8 cellular contexts compared by ENCODE assay signal in the genomic region with DNA sequence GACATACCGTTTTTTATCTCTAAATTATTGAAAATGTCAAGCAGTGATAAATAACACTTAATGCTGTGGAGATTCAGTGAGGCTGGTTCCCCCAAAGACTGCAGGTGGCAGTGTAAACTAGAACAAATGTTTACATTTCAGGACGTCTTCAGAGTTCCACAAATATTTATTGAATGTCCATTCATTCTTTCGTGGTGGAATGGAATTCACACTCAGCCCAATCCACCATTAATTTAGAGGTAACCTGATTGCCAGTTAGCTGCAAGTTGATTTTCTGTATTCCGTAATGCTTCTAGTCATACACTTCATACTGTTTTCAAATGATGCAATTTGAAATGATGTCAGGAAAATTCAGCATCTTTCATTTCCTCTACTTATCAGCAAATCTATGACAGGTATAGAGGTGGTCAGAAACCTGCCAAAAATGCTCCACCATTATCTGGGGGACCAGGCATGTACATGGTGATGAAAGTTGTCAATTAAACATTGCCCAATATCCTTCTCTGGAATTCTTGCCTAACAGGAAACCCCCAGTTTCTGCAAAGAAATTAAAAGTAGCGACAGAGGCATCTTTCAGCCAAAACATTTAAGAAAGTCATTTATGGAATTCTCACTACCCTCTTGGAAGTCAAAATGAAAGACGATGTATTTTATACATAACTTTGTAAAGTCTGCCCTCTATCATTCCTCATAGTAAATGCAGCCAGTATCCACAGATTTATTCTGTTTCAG.
A peak's percentile ranks its signal among the peaks of the same experiment; 100 is the strongest.
DNase-seq lines count a peak whose midpoint lies in the region; ATAC-seq and TF ChIP-seq lines count a peak whose summit lies in the region.

No MANE protein-coding gene starts in this region.

- H3K9me3 Mint-ChIP-seq in endothelial cell (ENCODE audit: unreplicated experiment) = peaks cover 6% of the 10 kb centered on the region

- no peak for TF ChIP-seq CTCF in HEK293 (tag by site-specific recombination; IDR thresholded peaks at IDR 0.05)
- TF ChIP-seq CTCF in PC-9 (conservative IDR thresholded peaks at IDR 0.05) = peak; percentile 56
- peak; percentile 43 for TF ChIP-seq CTCF in endothelial cell (IDR thresholded peaks at IDR 0.05; ENCODE audit: unreplicated experiment)
- TF ChIP-seq CTCF in omental fat pad (IDR thresholded peaks at IDR 0.05) = no peak

- intact Hi-C loops in PC-9 (cut with micrococcal nuclease; ENCODE audit: unreplicated experiment) = loop anchor here (1.0 kb wide), 3 partner anchors 24 to 219 kb away; no protein-coding TSS in a partner anchor

- H3K4me3 Mint-ChIP-seq in endothelial cell (ENCODE audit: unreplicated experiment) = no peak overlapping the region

- H3K27me3 ChIP-seq in PC-9 (ENCODE audit: insufficient read depth, low read depth) = no peaks in the 10 kb centered on the region

- POLR2A ChIA-PET in HEK293 (lab: Yijun Ruan, JAX) (no interaction called here), PC-9 (lab: Charles Lee; ENCODE audit: unreplicated experiment) (no interaction called here)

- peak overlapping the region; percentile 69 for H3K4me2 ChIP-seq in PC-9

- H2AFZ ChIP-seq in PC-9 = no peak overlapping the region

- no peaks in the 10 kb centered on the region for H3K79me2 ChIP-seq in PC-9 (ENCODE audit: low read depth)

- H3K4me1 ChIP-seq in HEK293 (ENCODE audit: control insufficient read depth, insufficient read depth, low read length) = no peaks in the 10 kb centered on the region
- H3K4me1 ChIP-seq in PC-9 (replicated peaks; ENCODE audit: insufficient read depth) = peaks cover 12% of the 10 kb centered on the region; the same call in 1 of the 2 replicates

- H3K9me3 ChIP-seq in HEK293 (ENCODE audit: control insufficient read depth, insufficient read depth, low read depth, low read length) (no peaks in the 10 kb centered on the region), PC-9 (ENCODE audit: insufficient read depth, low read depth) (peaks cover 3% of the 10 kb centered on the region; the same call in 1 of the 2 replicates)

- H3K36me3 ChIP-seq in HEK293 (ENCODE audit: control insufficient read depth in 2 of 2, insufficient read depth in 1 of 2, low read length in 2 of 2) = no peaks in the 10 kb centered on the region
- H3K36me3 ChIP-seq in PC-9 (ENCODE audit: low read depth) = no peaks in the 10 kb centered on the region

- H3K9me2 ChIP-seq in PC-9 (ENCODE audit: insufficient read depth) = no peaks in the 10 kb centered on the region

- peaks cover 11% of the 10 kb centered on the region; the same call in 1 of the 2 replicates for H3F3A ChIP-seq in PC-9 (ENCODE audit: insufficient read depth, low read depth)

- CTCF ChIA-PET in HEK293 (lab: Yijun Ruan, JAX) (interaction anchor here (0.6 to 2.9 kb wide), 22 partner anchors 13 to 308 kb away, joined by 3 to 24 read pairs (median 4); no protein-coding TSS in a partner anchor), PC-9 (lab: Charles Lee) (no interaction called here)

- no peak overlapping the region for H3K27ac Mint-ChIP-seq in endothelial cell (ENCODE audit: unreplicated experiment)

- BruUV-seq in PC-9 (replicated peaks; lab: Mats Ljungman, UMichigan) = no TSS peak

- H3K4me3 ChIP-seq in HEK293 (ENCODE audit: low read depth, low read length) = no peak overlapping the region
- H3K4me3 ChIP-seq in PC-9 = peak overlapping the region; percentile 39; the same call in 1 of the 2 replicates

- no peaks in the 10 kb centered on the region for H3K27me3 Mint-ChIP-seq in endothelial cell (ENCODE audit: unreplicated experiment)

- H3K27ac ChIP-seq in HEK293 (ENCODE audit: extremely low read depth, low read depth, low read length) = no peak overlapping the region
- peak overlapping the region; percentile 42 for H3K27ac ChIP-seq in PC-9

- DNase-seq in NCI-H1417 (lab: John Stamatoyannopoulos, UW) = peak; percentile 16 to 57 (median 57)
- DNase-seq in NCI-H1417 treated with DMSO at 0.1 percent for 48 hours (lab: John Stamatoyannopoulos, UW) = no peak
- DNase-seq in PC-9 = peak; percentile 22 to 66
- no peak for DNase-seq in endothelial cell (ENCODE audit: low spot score)
- DNase-seq in omental fat pad (ENCODE audit: low spot score) = no peak
- DNase-seq in KG1 (lab: John Stamatoyannopoulos, UW) = no peak

- ATAC-seq in omental fat pad (ENCODE audit: low FRiP score) = peak; percentile 89
- ATAC-seq in GM21528 (IDR thresholded peaks at IDR 0.05; ENCODE audit: low FRiP score, unreplicated experiment) = no peak

- no peaks in the 10 kb centered on the region for H3K36me3 Mint-ChIP-seq in endothelial cell (ENCODE audit: low read depth, unreplicated experiment)

- H3K4me1 Mint-ChIP-seq in endothelial cell (ENCODE audit: unreplicated experiment) = no peaks in the 10 kb centered on the region

- H4K20me1 ChIP-seq in PC-9 (ENCODE audit: insufficient read depth) = no peaks in the 10 kb centered on the region

TF ChIP-seq in HEK293, 187 proteins besides CTCF, POLR2A, EP300 and RAD21:
- TF ChIP-seq ZNF335 (tag by site-specific recombination; conservative IDR thresholded peaks at IDR 0.05) (peak; percentile 68), ZNF670 (tag by site-specific recombination; IDR thresholded peaks at IDR 0.05; ENCODE audit: low read depth) (no peak), ZBTB21 (tag by site-specific recombination; IDR thresholded peaks at IDR 0.05) (peak; percentile 38; the same call in 1 of the 2 replicates), ZNF654 (tag by site-specific recombination; IDR thresholded peaks at IDR 0.05; ENCODE audit: low read depth) (peak; percentile 31)
- TF ChIP-seq, protein P1, sequence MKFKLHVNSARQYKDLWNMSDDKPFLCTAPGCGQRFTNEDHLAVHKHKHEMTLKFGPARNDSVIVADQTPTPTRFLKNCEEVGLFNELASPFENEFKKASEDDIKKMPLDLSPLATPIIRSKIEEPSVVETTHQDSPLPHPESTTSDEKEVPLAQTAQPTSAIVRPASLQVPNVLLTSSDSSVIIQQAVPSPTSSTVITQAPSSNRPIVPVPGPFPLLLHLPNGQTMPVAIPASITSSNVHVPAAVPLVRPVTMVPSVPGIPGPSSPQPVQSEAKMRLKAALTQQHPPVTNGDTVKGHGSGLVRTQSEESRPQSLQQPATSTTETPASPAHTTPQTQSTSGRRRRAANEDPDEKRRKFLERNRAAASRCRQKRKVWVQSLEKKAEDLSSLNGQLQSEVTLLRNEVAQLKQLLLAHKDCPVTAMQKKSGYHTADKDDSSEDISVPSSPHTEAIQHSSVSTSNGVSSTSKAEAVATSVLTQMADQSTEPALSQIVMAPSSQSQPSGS (tag by site-specific recombination; IDR thresholded peaks at IDR 0.05; ENCODE audit: low read depth) = 0 out of 2 replicates have a peak, but pooled peaks have one; percentile 11

Comparison
In these comparisons a context has a peak if more than half of its experiments do, and no peak if none do; other contexts are left out.
1. DNase-seq: peak in NCI-H1417 (3 of 3) and PC-9 (2 of 2); none in NCI-H1417 treated with DMSO at 0.1 percent for 48 hours (single experiment), endothelial cell (single experiment), omental fat pad (single experiment) and KG1 (single experiment).
2. CTCF ChIP-seq: peak in PC-9 (single experiment) and endothelial cell (single experiment); none in HEK293 (single experiment) and omental fat pad (0 of 3).